In genomic region chrX:77299549-77299948, GRCh38 we compare ENCODE assay signal across 2 cellular contexts.
A peak's percentile ranks its signal among the peaks of the same experiment; 100 is the strongest.
TF ChIP-seq lines count a peak whose summit lies in the region.

No MANE protein-coding gene starts in this region.

TF ChIP-seq in A549, 52 proteins besides CTCF, POLR2A, EP300 and RAD21 (continued from another document):
- no peak for TF ChIP-seq USF2 (IDR thresholded peaks at IDR 0.05)
- TF ChIP-seq, protein P1, sequence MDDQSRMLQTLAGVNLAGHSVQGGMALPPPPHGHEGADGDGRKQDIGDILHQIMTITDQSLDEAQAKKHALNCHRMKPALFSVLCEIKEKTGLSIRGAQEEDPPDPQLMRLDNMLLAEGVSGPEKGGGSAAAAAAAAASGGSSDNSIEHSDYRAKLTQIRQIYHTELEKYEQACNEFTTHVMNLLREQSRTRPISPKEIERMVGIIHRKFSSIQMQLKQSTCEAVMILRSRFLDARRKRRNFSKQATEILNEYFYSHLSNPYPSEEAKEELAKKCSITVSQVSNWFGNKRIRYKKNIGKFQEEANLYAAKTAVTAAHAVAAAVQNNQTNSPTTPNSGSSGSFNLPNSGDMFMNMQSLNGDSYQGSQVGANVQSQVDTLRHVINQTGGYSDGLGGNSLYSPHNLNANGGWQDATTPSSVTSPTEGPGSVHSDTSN (IDR thresholded peaks at IDR 0.05) = no peak
- TF ChIP-seq HMGXB4 (CRISPR knock-in tag; IDR thresholded peaks at IDR 0.05; ENCODE audit: borderline replicate concordance) = no peak
- no peak for TF ChIP-seq ZSCAN20 (CRISPR knock-in tag; IDR thresholded peaks at IDR 0.05)
- no peak for TF ChIP-seq EHMT2 (IDR thresholded peaks at IDR 0.05; ENCODE audit: low read depth)
- TF ChIP-seq JUN (IDR thresholded peaks at IDR 0.05) = no peak
TF ChIP-seq in A549: peak in this region for 1.

TF ChIP-seq in IMR-90, 13 proteins besides CTCF, POLR2A, EP300 and RAD21 (continued from another document):
- TF ChIP-seq FOS (IDR thresholded peaks at IDR 0.05; ENCODE audit: low read depth, low read length) (no peak), MAFK (IDR thresholded peaks at IDR 0.05; ENCODE audit: low read depth, low read length) (peak; percentile 56; the same call in 1 of the 2 replicates), MXI1 (IDR thresholded peaks at IDR 0.05; ENCODE audit: borderline replicate concordance, low read depth, low read length) (no peak), CEBPB (IDR thresholded peaks at IDR 0.05; ENCODE audit: low read depth, low read length) (no peak)
- TF ChIP-seq, protein P2, sequence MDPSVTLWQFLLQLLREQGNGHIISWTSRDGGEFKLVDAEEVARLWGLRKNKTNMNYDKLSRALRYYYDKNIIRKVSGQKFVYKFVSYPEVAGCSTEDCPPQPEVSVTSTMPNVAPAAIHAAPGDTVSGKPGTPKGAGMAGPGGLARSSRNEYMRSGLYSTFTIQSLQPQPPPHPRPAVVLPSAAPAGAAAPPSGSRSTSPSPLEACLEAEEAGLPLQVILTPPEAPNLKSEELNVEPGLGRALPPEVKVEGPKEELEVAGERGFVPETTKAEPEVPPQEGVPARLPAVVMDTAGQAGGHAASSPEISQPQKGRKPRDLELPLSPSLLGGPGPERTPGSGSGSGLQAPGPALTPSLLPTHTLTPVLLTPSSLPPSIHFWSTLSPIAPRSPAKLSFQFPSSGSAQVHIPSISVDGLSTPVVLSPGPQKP (IDR thresholded peaks at IDR 0.05; ENCODE audit: borderline replicate concordance, low read depth, low read length) = no peak
